17 cellular contexts compared by ENCODE assay signal in the genomic region with DNA sequence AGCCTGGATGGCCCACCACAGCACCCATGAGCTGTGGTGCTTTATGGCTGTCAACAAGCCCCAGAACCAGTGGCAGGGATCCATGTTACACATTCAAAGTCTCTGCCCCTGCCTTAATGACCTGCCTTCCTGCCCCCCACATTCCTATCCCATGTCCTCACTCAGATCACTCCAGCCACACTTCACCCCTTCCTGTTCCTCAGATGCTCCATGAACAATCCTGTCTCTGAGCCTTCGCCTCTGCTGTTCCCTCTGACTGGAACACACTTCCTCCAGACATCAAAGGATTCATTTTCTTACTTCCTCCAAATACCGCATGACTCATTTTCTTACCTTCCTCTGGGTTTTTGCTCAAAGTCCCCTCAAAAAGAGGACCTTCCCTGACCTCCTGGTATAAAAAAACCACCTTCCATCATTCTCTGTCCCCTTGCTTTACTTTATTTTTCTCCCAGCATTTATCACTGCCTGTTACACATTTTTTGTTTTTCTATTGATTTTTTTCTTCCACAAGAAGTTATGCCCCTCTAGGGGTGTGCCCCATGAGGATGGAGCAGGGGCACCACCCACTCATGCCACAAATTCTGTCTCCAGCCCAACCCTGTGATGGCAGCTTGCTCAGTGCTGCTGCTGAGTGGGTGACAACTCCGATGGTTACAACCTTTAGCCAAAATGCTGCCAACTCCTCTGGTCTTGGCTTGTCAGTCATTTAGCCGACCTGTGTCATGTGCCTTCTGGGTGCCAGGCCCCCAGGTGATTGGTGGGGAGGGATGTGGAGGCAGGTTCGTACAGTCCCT. TPM values are rescaled to one million over a fixed set of nuclear protein-coding genes. Genes with fewer than 3 reads are reported as not detected.
DNase-seq lines count a peak whose midpoint lies in the region; ATAC-seq, FAIRE-seq and TF ChIP-seq lines count a peak whose summit lies in the region.
"Had no signal": no experiment of that assay in that cellular context is flagged by ENCODE, and none has a peak within 500 bp of the region (broad histone marks: within the 10 kb centered on the region; RNA-seq: fewer than 3 reads in every experiment).

No MANE protein-coding gene starts in this region.

- no peak overlapping the region for H2AFZ ChIP-seq in K562 (ENCODE audit: low read depth, low read length)

- no peak for FAIRE-seq in K562 (lab: Jason Lieb, UNC)
- FAIRE-seq: islet of Langerhans had no signal

- TF ChIP-seq CTCF in K562 (IDR thresholded peaks at IDR 0.05 in 2 of 3, conservative IDR thresholded peaks at IDR 0.05 in 1 of 3; ENCODE audit: insufficient read depth in 2 of 3, low read depth in 1 of 3, low read length in 3 of 3), result no peak
- TF ChIP-seq CTCF in natural killer cell (IDR thresholded peaks at IDR 0.05), result no peak
- no peak for TF ChIP-seq CTCF in upper lobe of right lung (IDR thresholded peaks at IDR 0.05)

- DNase-seq in Daoy (ENCODE audit: low read depth), result peak; percentile 58
- DNase-seq in NOMO-1 (lab: John Stamatoyannopoulos, UW; ENCODE audit: unreplicated experiment in 2 of 2), result peak; percentile 11 to 58
- DNase-seq in K562 (ENCODE audit: extremely low read depth in 1 of 4, low spot score in 3 of 4), result no peak
- DNase-seq in natural killer cell, result no peak
- DNase-seq in NCI-H2196 (lab: John Stamatoyannopoulos, UW; ENCODE audit: unreplicated experiment), result no peak
- no peak for DNase-seq in upper lobe of right lung
- no peak for DNase-seq in middle frontal gyrus (ENCODE audit: extremely low spot score, low spot score)
- DNase-seq in activated CD4-positive, CD25-positive, alpha-beta regulatory T cell (lab: John Stamatoyannopoulos, UW), result no peak
- DNase-seq: activated CD4-positive, alpha-beta memory T cell treated with anti-CD3 and anti-CD28 coated beads for 36 hours; activated naive CD4-positive, alpha-beta T cell; BE2C; NCI-H1092; uterus had no signal

- H3K4me3 Mint-ChIP-seq in natural killer cell, result peak overlapping the region; percentile 88
- H3K4me3 Mint-ChIP-seq: activated CD4-positive, alpha-beta memory T cell treated with anti-CD3 and anti-CD28 coated beads for 36 hours; nephron had no signal

- H3K4me2 ChIP-seq in K562 (ENCODE audit: insufficient read depth, low read length), result no peak overlapping the region
- H3K4me2 ChIP-seq: smooth muscle cell had no signal

- no peaks in the 10 kb centered on the region for H3K27me3 Mint-ChIP-seq in natural killer cell (ENCODE audit: low read depth in 2 of 2)

- H3K4me1 ChIP-seq in K562 (replicated peaks in 1 of 2; ENCODE audit: control insufficient read depth in 2 of 2, insufficient read depth in 2 of 2, low read length in 2 of 2) (no peaks in the 10 kb centered on the region), upper lobe of right lung (peaks cover 3% of the 10 kb centered on the region)
- H3K4me1 ChIP-seq: BE2C, uterus had no signal

- H3K79me2 ChIP-seq in K562 (ENCODE audit: control insufficient read depth, insufficient read depth, low read length), result no peaks in the 10 kb centered on the region

- H3K36me3 Mint-ChIP-seq in natural killer cell, result no peaks in the 10 kb centered on the region
- H3K36me3 Mint-ChIP-seq: activated CD4-positive, alpha-beta memory T cell treated with anti-CD3 and anti-CD28 coated beads for 36 hours had no signal

- no peak for TF ChIP-seq POLR2A in K562 (conservative IDR thresholded peaks at IDR 0.05)

- H3K27ac ChIP-seq in K562 (ENCODE audit: extremely low read depth, low read depth, low read length) (no peak overlapping the region), upper lobe of right lung (no peak overlapping the region)
- H3K27ac ChIP-seq: HL-60, uterus had no signal

- WGBS in K562 (ENCODE audit: insufficient coverage, low coverage, missing lambda C conversion rate), result 0% methylated on average over 5 of the region's 5 CpGs

- no peak overlapping the region for H3K4me3 ChIP-seq in K562
- H3K4me3 ChIP-seq in upper lobe of right lung, result no peak overlapping the region
- H3K4me3 ChIP-seq: smooth muscle cell, uterus had no signal

- peaks cover 5% of the 10 kb centered on the region for H3K9me1 ChIP-seq in K562 (ENCODE audit: control insufficient read depth, insufficient read depth, low read length)

- in situ Hi-C loops in K562 (cut with MboI), result no loop called here

- H3K36me3 ChIP-seq in K562 (ENCODE audit: control insufficient read depth, insufficient read depth, low read length) (no peaks in the 10 kb centered on the region), upper lobe of right lung (no peaks in the 10 kb centered on the region)
- H3K36me3 ChIP-seq: BE2C, uterus had no signal

- H3K27ac Mint-ChIP-seq in natural killer cell, result peak overlapping the region; percentile 89 to 97
- H3K27ac Mint-ChIP-seq: activated CD4-positive, alpha-beta memory T cell treated with anti-CD3 and anti-CD28 coated beads for 36 hours; nephron had no signal

- H3K9ac ChIP-seq in K562 (ENCODE audit: insufficient read depth in 1 of 2, low read depth in 2 of 2, low read length in 2 of 2), result no peak overlapping the region

- POLR2A ChIA-PET in K562 (lab: Yijun Ruan, JAX), result interaction anchor here (0.5 to 0.8 kb wide), 3 partner anchors 13 to 1498 kb away, joined by 3 to 4 read pairs (median 3); no protein-coding TSS in a partner anchor

- ATAC-seq in K562 (no peak), natural killer cell (peak in 2 of 3 donors; percentile 11 to 14), upper lobe of right lung (no peak)

- intact Hi-C loops in K562 (cut with micrococcal nuclease) (no loop called here), natural killer cell (cut with micrococcal nuclease) (loop anchor here (2.0 kb wide), 1 partner anchor 17 kb away; no protein-coding TSS in a partner anchor), upper lobe of right lung (cut with DNase I) (no loop called here)

- CTCF ChIA-PET in K562 (lab: Yijun Ruan, JAX; ENCODE audit: low intra/inter-chr PET ratio), result no interaction called here

- H3K4me1 Mint-ChIP-seq in natural killer cell, result peaks cover 92 to 95% of the 10 kb centered on the region in 2 donors

- TF ChIP-seq RAD21 in K562 (CRISPR knock-in tag; conservative IDR thresholded peaks at IDR 0.05 in 1 of 2, IDR thresholded peaks at IDR 0.05 in 1 of 2), result no peak

- H3K27me3 ChIP-seq in K562 (ENCODE audit: control insufficient read depth in 2 of 2, insufficient read depth in 2 of 2, low read length in 2 of 2) (peaks cover 3 to 44% of the 10 kb centered on the region in 2 experiments; a peak in 4 of 5 replicates), upper lobe of right lung (no peaks in the 10 kb centered on the region)
- H3K27me3 ChIP-seq: BE2C, uterus had no signal

- TF ChIP-seq EP300 in K562 (IDR thresholded peaks at IDR 0.05; ENCODE audit: low read length), result no peak

- H3K9me3 Mint-ChIP-seq in natural killer cell, result no peaks in the 10 kb centered on the region
- H3K9me3 Mint-ChIP-seq: nephron had no signal

- H3K9me3 ChIP-seq in K562 (replicated peaks; ENCODE audit: control insufficient read depth, insufficient read depth, low read depth, low read length) (no peaks in the 10 kb centered on the region), upper lobe of right lung (no peaks in the 10 kb centered on the region)
- H3K9me3 ChIP-seq: BE2C, uterus had no signal

- H4K20me1 ChIP-seq in K562 (replicated peaks; ENCODE audit: control insufficient read depth, insufficient read depth, low read length), result peaks cover 5% of the 10 kb centered on the region; the same call in 1 of the 2 replicates

- no TSS peak for BruUV-seq in K562 (replicated peaks; lab: Mats Ljungman, UMichigan)

TF ChIP-seq in K562, 482 proteins besides CTCF, POLR2A, EP300 and RAD21:
- TF ChIP-seq LEF1 (IDR thresholded peaks at IDR 0.05) (peak; percentile 71), TCF7 (IDR thresholded peaks at IDR 0.05; ENCODE audit: borderline replicate concordance) (peak; percentile 58; the same call in 1 of the 2 replicates), ETV6 (IDR thresholded peaks at IDR 0.05; ENCODE audit: borderline replicate concordance in 1 of 2, low read depth in 2 of 2, low read length in 1 of 2) (peak in 1 of 2 experiments; percentile 67; a peak in 1 of 4 replicates), ETV6 (CRISPR knock-in tag; IDR thresholded peaks at IDR 0.05; ENCODE audit: borderline replicate concordance) (no peak), MAFK (IDR thresholded peaks at IDR 0.05; ENCODE audit: low read length) (no peak)
- TF ChIP-seq, protein P1, sequence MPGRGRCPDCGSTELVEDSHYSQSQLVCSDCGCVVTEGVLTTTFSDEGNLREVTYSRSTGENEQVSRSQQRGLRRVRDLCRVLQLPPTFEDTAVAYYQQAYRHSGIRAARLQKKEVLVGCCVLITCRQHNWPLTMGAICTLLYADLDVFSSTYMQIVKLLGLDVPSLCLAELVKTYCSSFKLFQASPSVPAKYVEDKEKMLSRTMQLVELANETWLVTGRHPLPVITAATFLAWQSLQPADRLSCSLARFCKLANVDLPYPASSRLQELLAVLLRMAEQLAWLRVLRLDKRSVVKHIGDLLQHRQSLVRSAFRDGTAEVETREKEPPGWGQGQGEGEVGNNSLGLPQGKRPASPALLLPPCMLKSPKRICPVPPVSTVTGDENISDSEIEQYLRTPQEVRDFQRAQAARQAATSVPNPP (IDR thresholded peaks at IDR 0.05; ENCODE audit: borderline replicate concordance, insufficient read depth, insufficient read length), result no peak

RNA-seq across cellular contexts. Expression of gene COL13A1, which starts 18.2 kb away (rescaled TPM):
- total RNA-seq in Daoy (2014; rRNA removed; shearing (Covaris generic)), result 13.0 and 19.5 TPM in 2 replicates
- total RNA-seq in K562 (2011; cell fraction: chromatin; rRNA removed; ENCODE audit: low replicate concordance), result not detected in 2 replicates
- not detected in 2 replicates for total RNA-seq in K562 (2011; cell fraction: nucleolus; rRNA removed)
- total RNA-seq in K562 (2011; cell fraction: nucleoplasm; rRNA removed), result not detected in 2 replicates
- total RNA-seq in K562 (2014; rRNA removed) (not detected in 2 replicates), K562 (2014; rRNA removed; fragmentation: Illumina TruSeq; extraction: Trizol) (not detected in 2 replicates), K562 (2015; rRNA removed; fragmentation: Illumina TruSeq; extraction: Trizol) (not detected in 2 replicates), K562 (2021) (not detected in 2 replicates), natural killer cell (10 to 100 TPM in 2 of 3 donors, 1 to 10 TPM in 1; 5.2 to 22.0 (median 10.3) TPM), upper lobe of right lung (13.5 TPM)
- polyA plus RNA-seq in K562 (2011; rRNA removed) (not detected in 2 replicates), K562 (2014; fragmentation: Illumina TruSeq; extraction: Trizol) (not detected in 2 replicates), K562 (2014; fragmentation: Nextera tagmentation; extraction: Ambion mirVana) (not detected), K562 (2014; rRNA removed) (not detected in 2 replicates)
- not detected in 2 replicates for polyA plus RNA-seq in K562 (2011; cell fraction: cytosol; rRNA removed)
- not detected in 2 replicates for polyA plus RNA-seq in K562 (2011; cell fraction: nucleus; rRNA removed)
- not detected in 2 replicates for polyA plus RNA-seq in K562 (2012)
- polyA minus RNA-seq in K562 (2011; rRNA and poly(A)+ RNA removed), result not detected in 2 replicates
- polyA minus RNA-seq in K562 (2011; cell fraction: cytosol; rRNA and poly(A)+ RNA removed), result not detected in 2 replicates
- polyA minus RNA-seq in K562 (2011; cell fraction: nucleus; rRNA and poly(A)+ RNA removed), result not detected in 2 replicates
- total RNA-seq: activated CD4-positive, alpha-beta memory T cell treated with anti-CD3 and anti-CD28 coated beads for 36 hours had no signal

Comparison
In these comparisons a context has a peak if more than half of its experiments do, and no peak if none do; other contexts are left out.
1. DNase-seq: peak in Daoy (single experiment) and NOMO-1 (2 of 2); none in K562 (0 of 4), natural killer cell (single experiment), NCI-H2196 (single experiment), upper lobe of right lung (single experiment), middle frontal gyrus (single experiment) and activated CD4-positive, CD25-positive, alpha-beta regulatory T cell (0 of 4).
2. ATAC-seq: peak in natural killer cell (2 of 3); none in K562 (single experiment) and upper lobe of right lung (single experiment).
3. RNA of gene COL13A1, which starts 18.2 kb away (total RNA-seq): 13.0 to 19.5 TPM in Daoy, 13.5 TPM in upper lobe of right lung (single experiment) and 5.2 to 22.0 TPM in natural killer cell; not detected in K562; every median in the first group is over 4 times any median in the second.